In genomic region chr9:27468450-27469110, GRCh38 we compare ENCODE assay signal across 21 cellular contexts. TPM values are rescaled to one million over a fixed set of nuclear protein-coding genes. Genes with fewer than 3 reads are reported as not detected.
DNase-seq lines count a peak whose midpoint lies in the region; ATAC-seq, FAIRE-seq and TF ChIP-seq lines count a peak whose summit lies in the region.
"Had no signal": no experiment of that assay in that cellular context is flagged by ENCODE, and none has a peak within 500 bp of the region (broad histone marks: within the 10 kb centered on the region; RNA-seq: fewer than 3 reads in every experiment).

No MANE protein-coding gene starts in this region.

- TF ChIP-seq POLR2A in GM12891 (IDR thresholded peaks at IDR 0.05; ENCODE audit: low read depth, low read length) (no peak), esophagus muscularis mucosa (IDR thresholded peaks at IDR 0.05; ENCODE audit: low read depth) (no peak)

- H3K4me3 ChIP-seq in astrocyte of the cerebellum (ENCODE audit: low read depth, low read length) (no peak overlapping the region), GM23338 (no peak overlapping the region), esophagus muscularis mucosa (no peak overlapping the region)

- in situ Hi-C loops in astrocyte of the cerebellum (cut with HindIII; ENCODE audit: low sequenced_read_pairs): no loop called here

- H3K4me1 ChIP-seq in GM23338 (ENCODE audit: insufficient read depth): peaks cover 8% of the 10 kb centered on the region; the same call in 1 of the 2 replicates
- peaks cover 10 to 44% (median 41%) of the 10 kb centered on the region in 4 donors for H3K4me1 ChIP-seq in esophagus muscularis mucosa

- TF ChIP-seq EP300 in esophagus muscularis mucosa (IDR thresholded peaks at IDR 0.05): no peak

- intact Hi-C loops in esophagus muscularis mucosa (cut with DNase I): no loop called here

- no peak for FAIRE-seq in GM12891 (lab: Jason Lieb, UNC)

- TF ChIP-seq CTCF in astrocyte of the cerebellum (IDR thresholded peaks at IDR 0.05; ENCODE audit: low read depth, low read length, missing control alignments) (no peak), nephron (IDR thresholded peaks at IDR 0.05; ENCODE audit: unreplicated experiment in 3 of 3) (no peak), GM23338 (conservative IDR thresholded peaks at IDR 0.05; ENCODE audit: low read depth in 2 of 2) (no peak), esophagus muscularis mucosa (IDR thresholded peaks at IDR 0.05) (no peak)

- ATAC-seq in HG02885 (IDR thresholded peaks at IDR 0.05; ENCODE audit: poor library complexity, unreplicated experiment) (peak; percentile 69), GM23338 (no peak)
- ATAC-seq: activated CD8-positive, alpha-beta T cell treated with anti-CD3 and anti-CD28 coated beads, Interleukin-2, amount 10 ng/mL, durations not matched to agents 7 days and 5 days; PC-3 had no signal

- H3K27me3 ChIP-seq in GM23338 (ENCODE audit: insufficient read depth) (no peaks in the 10 kb centered on the region), esophagus muscularis mucosa (peaks cover 0 to 3% (median 0%) of the 10 kb centered on the region in 4 donors)

- H3K36me3 ChIP-seq in GM23338 (ENCODE audit: insufficient read depth) (no peaks in the 10 kb centered on the region; the same call in 1 of the 2 replicates), esophagus muscularis mucosa (no peaks in the 10 kb centered on the region)

- H4K20me1 ChIP-seq in GM23338 (replicated peaks; ENCODE audit: insufficient read depth): no peaks in the 10 kb centered on the region

- no peaks in the 10 kb centered on the region for H3K79me2 ChIP-seq in GM23338 (replicated peaks; ENCODE audit: insufficient read depth)

- H3K4me3 Mint-ChIP-seq in nephron (no peak overlapping the region), GM23338 (no peak overlapping the region)
- H3K4me3 Mint-ChIP-seq: activated CD8-positive, alpha-beta T cell treated with anti-CD3 and anti-CD28 coated beads, Interleukin-2, amount 10 ng/mL, durations not matched to agents 7 days and 5 days; activated naive CD4-positive, alpha-beta T cell treated with anti-CD3 and anti-CD28 coated beads, Interleukin-2, amount 10 ng/mL, durations not matched to agents 7 days and 5 days; dendritic cell treated with granulocyte-macrophage colony-stimulating factor and Interleukin-4, amounts not matched to agents 40 ng/mL and 50 ng/mL, for 4 days had no signal

- H3K4me1 Mint-ChIP-seq in nephron (peaks cover 44% of the 10 kb centered on the region), GM23338 (peaks cover 38% of the 10 kb centered on the region)

- peaks cover 17% of the 10 kb centered on the region for H3K36me3 Mint-ChIP-seq in nephron (ENCODE audit: low read depth)
- peaks cover 7% of the 10 kb centered on the region; the same call in 2 of the 3 replicates for H3K36me3 Mint-ChIP-seq in GM23338 (ENCODE audit: low read depth)
- H3K36me3 Mint-ChIP-seq: activated naive CD4-positive, alpha-beta T cell treated with anti-CD3 and anti-CD28 coated beads, Interleukin-2, amount 10 ng/mL, durations not matched to agents 7 days and 5 days had no signal

- H3K9me3 Mint-ChIP-seq in nephron (no peaks in the 10 kb centered on the region), GM23338 (peaks cover 2% of the 10 kb centered on the region; the same call in 2 of the 3 replicates)

- H3K27me3 Mint-ChIP-seq in nephron (ENCODE audit: low read depth): no peaks in the 10 kb centered on the region
- peaks cover 11% of the 10 kb centered on the region for H3K27me3 Mint-ChIP-seq in GM23338 (ENCODE audit: insufficient read depth, low read depth, poor library complexity)
- H3K27me3 Mint-ChIP-seq: dendritic cell treated with granulocyte-macrophage colony-stimulating factor and Interleukin-4, amounts not matched to agents 40 ng/mL and 50 ng/mL, for 4 days had no signal

- no peak overlapping the region for H3K4me2 ChIP-seq in GM23338

- no peaks in the 10 kb centered on the region for H3K9me3 ChIP-seq in esophagus muscularis mucosa

- H3K27ac ChIP-seq in GM23338 (ENCODE audit: low read depth) (no peak overlapping the region), esophagus muscularis mucosa (replicated peaks in 1 of 4) (no peak overlapping the region)

- no peak overlapping the region for H2AFZ ChIP-seq in GM23338

- H3K27ac Mint-ChIP-seq in nephron: peak overlapping the region; percentile 19 to 80 (median 65)
- H3K27ac Mint-ChIP-seq in GM23338: no peak overlapping the region
- H3K27ac Mint-ChIP-seq: activated CD8-positive, alpha-beta T cell treated with anti-CD3 and anti-CD28 coated beads, Interleukin-2, amount 10 ng/mL, durations not matched to agents 7 days and 5 days; activated naive CD4-positive, alpha-beta T cell treated with anti-CD3 and anti-CD28 coated beads, Interleukin-2, amount 10 ng/mL, durations not matched to agents 7 days and 5 days had no signal

- no peaks in the 10 kb centered on the region for H3F3A ChIP-seq in GM23338 (replicated peaks; ENCODE audit: low read depth)

- WGBS in esophagus muscularis mucosa: 80% methylated on average over 5 of the region's 5 CpGs

- no peak for DNase-seq in GM12891 (ENCODE audit: insufficient read length, low spot score)
- DNase-seq in astrocyte of the cerebellum (ENCODE audit: low read depth): peak; percentile 12
- DNase-seq in NCI-H1930 (lab: John Stamatoyannopoulos, UW): no peak
- DNase-seq in SHP77 (lab: John Stamatoyannopoulos, UW): no peak
- no peak for DNase-seq in GM23338 (ENCODE audit: low spot score)
- DNase-seq in esophagus muscularis mucosa (ENCODE audit: extremely low spot score): no peak
- DNase-seq: activated CD8-positive, alpha-beta T cell treated with anti-CD3 and anti-CD28 coated beads, Interleukin-2, amount 10 ng/mL, durations not matched to agents 7 days and 5 days; activated naive CD4-positive, alpha-beta T cell treated with anti-CD3 and anti-CD28 coated beads, Interleukin-2, amount 10 ng/mL, durations not matched to agents 7 days and 5 days; DMS79 treated with DMSO at 0.1 percent for 48 hours; islet precursor cell; NCI-H1092; NCI-H446; PC-3 had no signal

- 0 out of 2 replicates have a peak, but pooled peaks cover 2% of the 10 kb centered on the region for H3K9me2 ChIP-seq in GM23338 (ENCODE audit: insufficient read depth)

TF ChIP-seq in GM12891, 5 proteins besides CTCF, POLR2A, EP300 and RAD21:
- TF ChIP-seq PAX5 (IDR thresholded peaks at IDR 0.05; ENCODE audit: insufficient read depth, low read length, severe bottlenecking): no peak
- TF ChIP-seq SPI1 (IDR thresholded peaks at IDR 0.05; ENCODE audit: low read depth, low read length): peak; percentile 76

TF ChIP-seq in GM23338, 12 proteins besides CTCF, POLR2A, EP300 and RAD21 (continues in another document):
- TF ChIP-seq ZNF114 (CRISPR knock-in tag; IDR thresholded peaks at IDR 0.05) (no peak), NANOG (IDR thresholded peaks at IDR 0.05; ENCODE audit: borderline replicate concordance) (no peak), STAT1 (IDR thresholded peaks at IDR 0.05; ENCODE audit: unreplicated experiment) (no peak), CREB1 (CRISPR knock-in tag; IDR thresholded peaks at IDR 0.05; ENCODE audit: low read depth) (no peak), EZH2 (IDR thresholded peaks at IDR 0.05; ENCODE audit: low read depth, unreplicated experiment) (no peak), JUNB (IDR thresholded peaks at IDR 0.05; ENCODE audit: unreplicated experiment) (no peak), POLR2AphosphoS5 (IDR thresholded peaks at IDR 0.05; ENCODE audit: low read depth) (no peak), ZNF331 (CRISPR knock-in tag; IDR thresholded peaks at IDR 0.05; ENCODE audit: low read depth) (no peak), EZH2phosphoT487 (IDR thresholded peaks at IDR 0.05; ENCODE audit: unreplicated experiment) (no peak)
- TF ChIP-seq, protein P1, sequence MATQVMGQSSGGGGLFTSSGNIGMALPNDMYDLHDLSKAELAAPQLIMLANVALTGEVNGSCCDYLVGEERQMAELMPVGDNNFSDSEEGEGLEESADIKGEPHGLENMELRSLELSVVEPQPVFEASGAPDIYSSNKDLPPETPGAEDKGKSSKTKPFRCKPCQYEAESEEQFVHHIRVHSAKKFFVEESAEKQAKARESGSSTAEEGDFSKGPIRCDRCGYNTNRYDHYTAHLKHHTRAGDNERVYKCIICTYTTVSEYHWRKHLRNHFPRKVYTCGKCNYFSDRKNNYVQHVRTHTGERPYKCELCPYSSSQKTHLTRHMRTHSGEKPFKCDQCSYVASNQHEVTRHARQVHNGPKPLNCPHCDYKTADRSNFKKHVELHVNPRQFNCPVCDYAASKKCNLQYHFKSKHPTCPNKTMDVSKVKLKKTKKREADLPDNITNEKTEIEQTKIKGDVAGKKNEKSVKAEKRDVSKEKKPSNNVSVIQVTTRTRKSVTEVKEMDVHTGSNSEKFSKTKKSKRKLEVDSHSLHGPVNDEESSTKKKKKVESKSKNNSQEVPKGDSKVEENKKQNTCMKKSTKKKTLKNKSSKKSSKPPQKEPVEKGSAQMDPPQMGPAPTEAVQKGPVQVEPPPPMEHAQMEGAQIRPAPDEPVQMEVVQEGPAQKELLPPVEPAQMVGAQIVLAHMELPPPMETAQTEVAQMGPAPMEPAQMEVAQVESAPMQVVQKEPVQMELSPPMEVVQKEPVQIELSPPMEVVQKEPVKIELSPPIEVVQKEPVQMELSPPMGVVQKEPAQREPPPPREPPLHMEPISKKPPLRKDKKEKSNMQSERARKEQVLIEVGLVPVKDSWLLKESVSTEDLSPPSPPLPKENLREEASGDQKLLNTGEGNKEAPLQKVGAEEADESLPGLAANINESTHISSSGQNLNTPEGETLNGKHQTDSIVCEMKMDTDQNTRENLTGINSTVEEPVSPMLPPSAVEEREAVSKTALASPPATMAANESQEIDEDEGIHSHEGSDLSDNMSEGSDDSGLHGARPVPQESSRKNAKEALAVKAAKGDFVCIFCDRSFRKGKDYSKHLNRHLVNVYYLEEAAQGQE (IDR thresholded peaks at IDR 0.05; ENCODE audit: unreplicated experiment): no peak
- TF ChIP-seq, protein P2, sequence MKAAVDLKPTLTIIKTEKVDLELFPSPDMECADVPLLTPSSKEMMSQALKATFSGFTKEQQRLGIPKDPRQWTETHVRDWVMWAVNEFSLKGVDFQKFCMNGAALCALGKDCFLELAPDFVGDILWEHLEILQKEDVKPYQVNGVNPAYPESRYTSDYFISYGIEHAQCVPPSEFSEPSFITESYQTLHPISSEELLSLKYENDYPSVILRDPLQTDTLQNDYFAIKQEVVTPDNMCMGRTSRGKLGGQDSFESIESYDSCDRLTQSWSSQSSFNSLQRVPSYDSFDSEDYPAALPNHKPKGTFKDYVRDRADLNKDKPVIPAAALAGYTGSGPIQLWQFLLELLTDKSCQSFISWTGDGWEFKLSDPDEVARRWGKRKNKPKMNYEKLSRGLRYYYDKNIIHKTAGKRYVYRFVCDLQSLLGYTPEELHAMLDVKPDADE (IDR thresholded peaks at IDR 0.05): no peak

RNA-seq across cellular contexts. Expression of gene IFNK, which starts 55.5 kb away (rescaled TPM):
- not detected for polyA plus RNA-seq in GM12891 (2012; ENCODE audit: low read depth, missing spikeins)
- total RNA-seq in GM23338 (2014; rRNA removed; shearing (Covaris generic)): not detected in 2 replicates
- not detected in 2 replicates for polyA plus RNA-seq in GM23338 (2016; fragmentation: Nextera tagmentation; extraction: Ambion mirVana)
- not detected for total RNA-seq in esophagus muscularis mucosa
- total RNA-seq: activated CD8-positive, alpha-beta T cell treated with anti-CD3 and anti-CD28 coated beads, Interleukin-2, amount 10 ng/mL, durations not matched to agents 7 days and 5 days; glomerular endothelial cell; HT1080; PC-3; T-helper 1 cell treated with Interleukin-12 subunit alpha and Interleukin-12 subunit beta and Interleukin-4 antibody, amounts not matched to agents 30 ng/mL and 1 ng/mL, for 36 hours had no signal
- polyA plus RNA-seq: AG04450, neural cell had no signal
